In genomic region chr1:159831696-159832225, GRCh38 we compare ENCODE assay signal across 1 cellular context.
TF ChIP-seq lines count a peak whose summit lies in the region.

No MANE protein-coding gene starts in this region.

TF ChIP-seq in SK-N-SH treated with all-trans-retinoic acid at 6 μM for 48 hours, 23 proteins besides CTCF, POLR2A, EP300 and RAD21 (continued from another document):
- no peak for TF ChIP-seq CREB5 (CRISPR knock-in tag; IDR thresholded peaks at IDR 0.05; ENCODE audit: low read depth)
- TF ChIP-seq POU6F1 (CRISPR knock-in tag; IDR thresholded peaks at IDR 0.05; ENCODE audit: borderline replicate concordance, low read depth), result no peak
- no peak for TF ChIP-seq SNAI2 (CRISPR knock-in tag; IDR thresholded peaks at IDR 0.05)
- no peak for TF ChIP-seq CSRNP3 (CRISPR knock-in tag; IDR thresholded peaks at IDR 0.05)
- no peak for TF ChIP-seq ZFP30 (CRISPR knock-in tag; IDR thresholded peaks at IDR 0.05)
- no peak for TF ChIP-seq ARNTL (CRISPR knock-in tag; IDR thresholded peaks at IDR 0.05; ENCODE audit: borderline replicate concordance, low read depth)
- TF ChIP-seq ESRRG (CRISPR knock-in tag; IDR thresholded peaks at IDR 0.05), result no peak
